In the genomic region with DNA sequence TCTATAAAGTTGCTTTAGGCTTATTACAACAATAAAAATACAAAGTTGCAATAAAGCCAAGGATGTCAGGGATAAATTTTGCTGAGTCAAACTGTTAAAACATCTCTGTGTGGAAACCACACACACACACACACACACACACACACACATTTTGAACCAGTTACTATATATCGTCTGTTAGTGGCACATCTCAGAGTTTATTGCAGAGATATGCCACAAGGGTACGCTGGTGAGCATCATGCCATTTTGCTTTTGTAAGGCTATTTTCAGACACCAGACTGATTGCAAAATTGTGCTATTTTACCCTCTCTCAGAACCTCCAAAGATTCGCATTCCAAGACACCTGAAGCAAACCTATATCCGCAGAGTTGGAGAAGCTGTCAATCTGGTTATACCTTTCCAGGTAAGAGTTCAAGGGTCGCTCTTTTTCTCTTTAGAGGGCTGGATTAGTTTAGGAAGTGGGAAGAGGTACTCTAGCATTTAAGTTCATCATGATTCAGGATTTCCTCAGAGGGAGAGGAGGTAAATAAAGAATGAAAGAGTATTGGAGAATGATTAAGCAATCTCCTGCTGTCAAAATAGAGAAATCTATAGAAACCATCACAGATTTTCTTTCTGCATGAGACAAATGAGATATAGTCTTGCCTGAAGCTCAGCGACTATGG, we compare ENCODE assay signal across 8 cellular contexts. TPM values are rescaled to one million over a fixed set of nuclear protein-coding genes. Genes with fewer than 3 reads are reported as not detected.
DNase-seq lines count a peak whose midpoint lies in the region; ATAC-seq and TF ChIP-seq lines count a peak whose summit lies in the region.

No MANE protein-coding gene starts in this region.

- intact Hi-C loops in Caco-2 (cut with micrococcal nuclease; ENCODE audit: unreplicated experiment): loop anchor here (1.0 kb wide), 2 partner anchors 27 to 89 kb away; partner anchors contain the start of gene CHPT1

- H3K4me1 Mint-ChIP-seq in Caco-2 (ENCODE audit: low read depth, unreplicated experiment) (peaks cover 22% of the 10 kb centered on the region), endothelial cell (ENCODE audit: unreplicated experiment) (no peaks in the 10 kb centered on the region)
- peaks cover 14 to 26% (median 25%) of the 10 kb centered on the region in 4 donors for H3K4me1 Mint-ChIP-seq in naive thymus-derived CD8-positive, alpha-beta T cell

- H3K9me3 ChIP-seq in Caco-2: no peaks in the 10 kb centered on the region

- no TSS peak for BruUV-seq in Caco-2 (replicated peaks; lab: Mats Ljungman, UMichigan)

- no peak overlapping the region for H3K4me3 Mint-ChIP-seq in Caco-2 (ENCODE audit: unreplicated experiment)
- H3K4me3 Mint-ChIP-seq in endothelial cell (ENCODE audit: unreplicated experiment): no peak overlapping the region
- H3K4me3 Mint-ChIP-seq in naive thymus-derived CD8-positive, alpha-beta T cell: peak overlapping the region in 3 of 10 donors; percentile 48 to 53 (median 52)

- ATAC-seq in HG03565 (IDR thresholded peaks at IDR 0.05; ENCODE audit: unreplicated experiment): peak; percentile 42
- peak; percentile 63 to 65 for ATAC-seq in naive thymus-derived CD8-positive, alpha-beta T cell
- ATAC-seq in GM19455 (IDR thresholded peaks at IDR 0.05; ENCODE audit: unreplicated experiment): no peak
- no peak for ATAC-seq in GM21526 (IDR thresholded peaks at IDR 0.05; ENCODE audit: low FRiP score, unreplicated experiment)

- peaks cover 7% of the 10 kb centered on the region; the same call in 1 of the 2 replicates for H3K4me1 ChIP-seq in Caco-2

- CTCF ChIA-PET in Caco-2 (lab: Charles Lee): interaction anchor here (0.7 kb wide), 1 partner anchor 169 kb away, joined by 5 read pairs; no protein-coding TSS in a partner anchor

- DNase-seq in Caco-2: peak; percentile 42 to 58
- peak in 3 of 5 experiments; percentile 6 to 88 (median 26) for DNase-seq in T-helper 2 cell
- DNase-seq in endothelial cell (ENCODE audit: low spot score): peak; percentile 42
- DNase-seq in naive thymus-derived CD8-positive, alpha-beta T cell: peak in 8 of 10 donors; percentile 9 to 64 (median 44)
- no peak for DNase-seq in NCI-H446 (lab: John Stamatoyannopoulos, UW)

- H3K27me3 ChIP-seq in Caco-2 (replicated peaks; ENCODE audit: control insufficient read depth, insufficient read depth, low read length): no peaks in the 10 kb centered on the region

- no peaks in the 10 kb centered on the region for H3K36me3 ChIP-seq in Caco-2 (ENCODE audit: control insufficient read depth, insufficient read depth, low read length)

- H3K27ac Mint-ChIP-seq in Caco-2 (ENCODE audit: unreplicated experiment) (no peak overlapping the region), endothelial cell (ENCODE audit: unreplicated experiment) (no peak overlapping the region)
- peak overlapping the region in 6 of 10 donors; percentile 4 to 66 (median 34) for H3K27ac Mint-ChIP-seq in naive thymus-derived CD8-positive, alpha-beta T cell

- no peak overlapping the region for H3K4me3 ChIP-seq in Caco-2 (ENCODE audit: low read depth, low read length)

- H3K27me3 Mint-ChIP-seq in Caco-2 (ENCODE audit: insufficient read depth, unreplicated experiment) (peaks cover 2% of the 10 kb centered on the region), endothelial cell (ENCODE audit: unreplicated experiment) (no peaks in the 10 kb centered on the region)
- peaks cover 2 to 12% (median 7%) of the 10 kb centered on the region in 5 donors for H3K27me3 Mint-ChIP-seq in naive thymus-derived CD8-positive, alpha-beta T cell

- TF ChIP-seq CTCF in Caco-2 (IDR thresholded peaks at IDR 0.05; ENCODE audit: insufficient read depth in 1 of 2, low read depth in 1 of 2, low read length in 1 of 2, severe bottlenecking in 1 of 2, unreplicated experiment in 1 of 2) (peak; percentile 62 to 64), endothelial cell (IDR thresholded peaks at IDR 0.05; ENCODE audit: unreplicated experiment) (peak; percentile 61)

- POLR2A ChIA-PET in Caco-2 (lab: Charles Lee): no interaction called here
- POLR2A ChIA-PET in naive thymus-derived CD8-positive, alpha-beta T cell (lab: Charles Lee): interaction anchor here (0.6 kb wide), 1 partner anchor 53 kb away, joined by 3 read pairs; no protein-coding TSS in a partner anchor

- no peaks in the 10 kb centered on the region for H3K9me3 Mint-ChIP-seq in Caco-2 (ENCODE audit: unreplicated experiment)
- no peaks in the 10 kb centered on the region for H3K9me3 Mint-ChIP-seq in endothelial cell (ENCODE audit: unreplicated experiment)
- no peaks in the 10 kb centered on the region for H3K9me3 Mint-ChIP-seq in naive thymus-derived CD8-positive, alpha-beta T cell

- peaks cover 6% of the 10 kb centered on the region for H3K36me3 Mint-ChIP-seq in Caco-2 (ENCODE audit: insufficient read depth, unreplicated experiment)
- H3K36me3 Mint-ChIP-seq in endothelial cell (ENCODE audit: low read depth, unreplicated experiment): no peaks in the 10 kb centered on the region
- no peaks in the 10 kb centered on the region for H3K36me3 Mint-ChIP-seq in naive thymus-derived CD8-positive, alpha-beta T cell

RNA-seq across cellular contexts. Expression of gene CHPT1, which starts 27.3 kb away (rescaled TPM):
- 45.4 and 54.6 TPM in 2 replicates for total RNA-seq in Caco-2 (2022)
- total RNA-seq in endothelial cell (ENCODE audit: unreplicated experiment): 6.2 TPM
- 10 to 100 TPM; 14.6 to 17.9 TPM for total RNA-seq in naive thymus-derived CD8-positive, alpha-beta T cell
- 10 to 100 TPM in 2 of 3 donors, 1 to 10 TPM in 1; 5.4 to 33.6 (median 24.5) TPM for polyA plus RNA-seq in naive thymus-derived CD8-positive, alpha-beta T cell

Comparison
In these comparisons a context has a peak if more than half of its experiments do, and no peak if none do; other contexts are left out.
1. DNase-seq: peak in Caco-2 (2 of 2), T-helper 2 cell (3 of 5), endothelial cell (single experiment) and naive thymus-derived CD8-positive, alpha-beta T cell (8 of 10); none in NCI-H446 (0 of 2).
2. H3K27ac Mint-ChIP-seq: peak in naive thymus-derived CD8-positive, alpha-beta T cell (6 of 10); none in Caco-2 (single experiment) and endothelial cell (single experiment).
3. ATAC-seq: peak in HG03565 (single experiment) and naive thymus-derived CD8-positive, alpha-beta T cell (2 of 2); none in GM19455 (single experiment) and GM21526 (single experiment).